Comparison of ENCODE assay signal across 2 cellular contexts in the genomic region with DNA sequence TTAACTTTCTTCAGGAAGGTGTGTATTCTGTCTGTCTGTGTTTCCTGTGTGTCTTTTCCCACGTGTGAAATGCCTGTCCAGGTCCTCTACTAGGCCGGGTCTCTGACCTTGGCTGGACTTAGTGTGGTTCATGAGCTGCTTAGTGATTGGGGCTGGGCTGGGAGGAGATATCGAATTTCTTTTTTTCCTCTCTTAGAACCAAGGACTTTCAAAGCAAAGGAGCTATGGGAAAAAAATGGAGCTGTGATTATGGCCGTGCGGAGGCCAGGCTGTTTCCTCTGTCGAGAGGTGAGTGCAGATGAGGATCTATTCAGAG.
A peak's percentile ranks its signal among the peaks of the same experiment; 100 is the strongest.
TF ChIP-seq lines count a peak whose summit lies in the region.

No MANE protein-coding gene starts in this region.

TF ChIP-seq in liver, 16 proteins besides CTCF, POLR2A, EP300 and RAD21:
- no peak for TF ChIP-seq JUND (IDR thresholded peaks at IDR 0.05)
- TF ChIP-seq FOXA1 (IDR thresholded peaks at IDR 0.05): no peak
- TF ChIP-seq SP1 (IDR thresholded peaks at IDR 0.05): peak; percentile 30
- no peak for TF ChIP-seq NR2F2 (IDR thresholded peaks at IDR 0.05)
- peak; percentile 45 to 50 for TF ChIP-seq RXRA (IDR thresholded peaks at IDR 0.05)
- no peak for TF ChIP-seq EGR1 (IDR thresholded peaks at IDR 0.05; ENCODE audit: low read depth in 2 of 2)
- peak in 1 of 2 donors; percentile 35 for TF ChIP-seq HNF4A (conservative IDR thresholded peaks at IDR 0.05)
- no peak for TF ChIP-seq FOXA2 (IDR thresholded peaks at IDR 0.05)

TF ChIP-seq in HepG2, 621 proteins besides CTCF, POLR2A, EP300 and RAD21:
- TF ChIP-seq HOXA3 (CRISPR knock-in tag; IDR thresholded peaks at IDR 0.05): no peak
- TF ChIP-seq JARID2 (CRISPR knock-in tag; IDR thresholded peaks at IDR 0.05; ENCODE audit: insufficient replicate concordance): no peak
- no peak for TF ChIP-seq ZNF180 (CRISPR knock-in tag; IDR thresholded peaks at IDR 0.05; ENCODE audit: borderline replicate concordance, low read depth)
- TF ChIP-seq, protein P1, sequence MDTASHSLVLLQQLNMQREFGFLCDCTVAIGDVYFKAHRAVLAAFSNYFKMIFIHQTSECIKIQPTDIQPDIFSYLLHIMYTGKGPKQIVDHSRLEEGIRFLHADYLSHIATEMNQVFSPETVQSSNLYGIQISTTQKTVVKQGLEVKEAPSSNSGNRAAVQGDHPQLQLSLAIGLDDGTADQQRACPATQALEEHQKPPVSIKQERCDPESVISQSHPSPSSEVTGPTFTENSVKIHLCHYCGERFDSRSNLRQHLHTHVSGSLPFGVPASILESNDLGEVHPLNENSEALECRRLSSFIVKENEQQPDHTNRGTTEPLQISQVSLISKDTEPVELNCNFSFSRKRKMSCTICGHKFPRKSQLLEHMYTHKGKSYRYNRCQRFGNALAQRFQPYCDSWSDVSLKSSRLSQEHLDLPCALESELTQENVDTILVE (CRISPR knock-in tag; IDR thresholded peaks at IDR 0.05): no peak
- no peak for TF ChIP-seq GTF2F1 (IDR thresholded peaks at IDR 0.05; ENCODE audit: low read length)
- TF ChIP-seq ARID2 (CRISPR knock-in tag; IDR thresholded peaks at IDR 0.05; ENCODE audit: borderline replicate concordance): no peak
- TF ChIP-seq KAT7 (CRISPR knock-in tag; IDR thresholded peaks at IDR 0.05; ENCODE audit: borderline replicate concordance): no peak
- TF ChIP-seq TAF1 (CRISPR knock-in tag; IDR thresholded peaks at IDR 0.05): no peak
- TF ChIP-seq CBFB (CRISPR knock-in tag; IDR thresholded peaks at IDR 0.05): no peak
- TF ChIP-seq ADNP (CRISPR knock-in tag; IDR thresholded peaks at IDR 0.05): no peak
- TF ChIP-seq ZNF333 (CRISPR knock-in tag; IDR thresholded peaks at IDR 0.05; ENCODE audit: borderline replicate concordance): no peak
- TF ChIP-seq ZFX (CRISPR knock-in tag; IDR thresholded peaks at IDR 0.05; ENCODE audit: low read depth): no peak
- TF ChIP-seq ZC3H4 (CRISPR knock-in tag; IDR thresholded peaks at IDR 0.05; ENCODE audit: borderline replicate concordance): no peak
- no peak for TF ChIP-seq SAP130 (CRISPR knock-in tag; IDR thresholded peaks at IDR 0.05; ENCODE audit: low read depth)
- TF ChIP-seq, protein P2, sequence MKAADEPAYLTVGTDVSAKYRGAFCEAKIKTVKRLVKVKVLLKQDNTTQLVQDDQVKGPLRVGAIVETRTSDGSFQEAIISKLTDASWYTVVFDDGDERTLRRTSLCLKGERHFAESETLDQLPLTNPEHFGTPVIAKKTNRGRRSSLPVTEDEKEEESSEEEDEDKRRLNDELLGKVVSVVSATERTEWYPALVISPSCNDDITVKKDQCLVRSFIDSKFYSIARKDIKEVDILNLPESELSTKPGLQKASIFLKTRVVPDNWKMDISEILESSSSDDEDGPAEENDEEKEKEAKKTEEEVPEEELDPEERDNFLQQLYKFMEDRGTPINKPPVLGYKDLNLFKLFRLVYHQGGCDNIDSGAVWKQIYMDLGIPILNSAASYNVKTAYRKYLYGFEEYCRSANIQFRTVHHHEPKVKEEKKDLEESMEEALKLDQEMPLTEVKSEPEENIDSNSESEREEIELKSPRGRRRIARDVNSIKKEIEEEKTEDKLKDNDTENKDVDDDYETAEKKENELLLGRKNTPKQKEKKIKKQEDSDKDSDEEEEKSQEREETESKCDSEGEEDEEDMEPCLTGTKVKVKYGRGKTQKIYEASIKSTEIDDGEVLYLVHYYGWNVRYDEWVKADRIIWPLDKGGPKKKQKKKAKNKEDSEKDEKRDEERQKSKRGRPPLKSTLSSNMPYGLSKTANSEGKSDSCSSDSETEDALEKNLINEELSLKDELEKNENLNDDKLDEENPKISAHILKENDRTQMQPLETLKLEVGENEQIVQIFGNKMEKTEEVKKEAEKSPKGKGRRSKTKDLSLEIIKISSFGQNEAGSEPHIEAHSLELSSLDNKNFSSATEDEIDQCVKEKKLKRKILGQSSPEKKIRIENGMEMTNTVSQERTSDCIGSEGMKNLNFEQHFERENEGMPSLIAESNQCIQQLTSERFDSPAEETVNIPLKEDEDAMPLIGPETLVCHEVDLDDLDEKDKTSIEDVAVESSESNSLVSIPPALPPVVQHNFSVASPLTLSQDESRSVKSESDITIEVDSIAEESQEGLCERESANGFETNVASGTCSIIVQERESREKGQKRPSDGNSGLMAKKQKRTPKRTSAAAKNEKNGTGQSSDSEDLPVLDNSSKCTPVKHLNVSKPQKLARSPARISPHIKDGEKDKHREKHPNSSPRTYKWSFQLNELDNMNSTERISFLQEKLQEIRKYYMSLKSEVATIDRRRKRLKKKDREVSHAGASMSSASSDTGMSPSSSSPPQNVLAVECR (CRISPR knock-in tag; IDR thresholded peaks at IDR 0.05; ENCODE audit: borderline replicate concordance): no peak
- TF ChIP-seq REPIN1 (CRISPR knock-in tag; IDR thresholded peaks at IDR 0.05; ENCODE audit: borderline replicate concordance, low read depth): no peak
- TF ChIP-seq HNF4G (IDR thresholded peaks at IDR 0.05; ENCODE audit: borderline replicate concordance, low read depth, low read length): no peak
- TF ChIP-seq HNF4G (CRISPR knock-in tag; IDR thresholded peaks at IDR 0.05; ENCODE audit: borderline replicate concordance, low read depth): no peak
